ENCODE assay signal across 1 cellular context in the genomic region with DNA sequence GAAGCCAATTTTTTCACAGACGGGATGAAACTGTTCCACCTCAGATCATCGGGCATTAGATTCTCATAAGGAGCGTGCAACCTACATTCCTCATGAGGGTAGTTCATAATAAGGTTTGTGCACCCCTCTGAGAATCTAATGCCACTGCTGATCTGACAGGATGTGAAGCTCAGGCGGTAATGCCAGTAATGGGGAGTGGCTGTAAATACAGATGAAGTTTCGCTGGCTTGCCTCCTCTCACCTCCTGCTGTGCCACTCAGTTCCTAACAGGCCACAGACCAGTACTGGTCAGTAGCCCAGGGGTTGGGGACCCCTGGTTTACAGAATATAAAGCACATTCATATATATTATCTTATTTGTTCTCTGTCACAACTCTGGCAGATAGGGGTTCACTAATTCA.
TF ChIP-seq lines count a peak whose summit lies in the region.

No MANE protein-coding gene starts in this region.

TF ChIP-seq in GM23338, 12 proteins besides CTCF, POLR2A, EP300 and RAD21 (continued from another document):
- TF ChIP-seq, protein P1, sequence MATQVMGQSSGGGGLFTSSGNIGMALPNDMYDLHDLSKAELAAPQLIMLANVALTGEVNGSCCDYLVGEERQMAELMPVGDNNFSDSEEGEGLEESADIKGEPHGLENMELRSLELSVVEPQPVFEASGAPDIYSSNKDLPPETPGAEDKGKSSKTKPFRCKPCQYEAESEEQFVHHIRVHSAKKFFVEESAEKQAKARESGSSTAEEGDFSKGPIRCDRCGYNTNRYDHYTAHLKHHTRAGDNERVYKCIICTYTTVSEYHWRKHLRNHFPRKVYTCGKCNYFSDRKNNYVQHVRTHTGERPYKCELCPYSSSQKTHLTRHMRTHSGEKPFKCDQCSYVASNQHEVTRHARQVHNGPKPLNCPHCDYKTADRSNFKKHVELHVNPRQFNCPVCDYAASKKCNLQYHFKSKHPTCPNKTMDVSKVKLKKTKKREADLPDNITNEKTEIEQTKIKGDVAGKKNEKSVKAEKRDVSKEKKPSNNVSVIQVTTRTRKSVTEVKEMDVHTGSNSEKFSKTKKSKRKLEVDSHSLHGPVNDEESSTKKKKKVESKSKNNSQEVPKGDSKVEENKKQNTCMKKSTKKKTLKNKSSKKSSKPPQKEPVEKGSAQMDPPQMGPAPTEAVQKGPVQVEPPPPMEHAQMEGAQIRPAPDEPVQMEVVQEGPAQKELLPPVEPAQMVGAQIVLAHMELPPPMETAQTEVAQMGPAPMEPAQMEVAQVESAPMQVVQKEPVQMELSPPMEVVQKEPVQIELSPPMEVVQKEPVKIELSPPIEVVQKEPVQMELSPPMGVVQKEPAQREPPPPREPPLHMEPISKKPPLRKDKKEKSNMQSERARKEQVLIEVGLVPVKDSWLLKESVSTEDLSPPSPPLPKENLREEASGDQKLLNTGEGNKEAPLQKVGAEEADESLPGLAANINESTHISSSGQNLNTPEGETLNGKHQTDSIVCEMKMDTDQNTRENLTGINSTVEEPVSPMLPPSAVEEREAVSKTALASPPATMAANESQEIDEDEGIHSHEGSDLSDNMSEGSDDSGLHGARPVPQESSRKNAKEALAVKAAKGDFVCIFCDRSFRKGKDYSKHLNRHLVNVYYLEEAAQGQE (IDR thresholded peaks at IDR 0.05; ENCODE audit: unreplicated experiment) = no peak
- no peak for TF ChIP-seq ZNF331 (CRISPR knock-in tag; IDR thresholded peaks at IDR 0.05; ENCODE audit: low read depth)
- no peak for TF ChIP-seq CREB1 (CRISPR knock-in tag; IDR thresholded peaks at IDR 0.05; ENCODE audit: low read depth)
- TF ChIP-seq, protein P2, sequence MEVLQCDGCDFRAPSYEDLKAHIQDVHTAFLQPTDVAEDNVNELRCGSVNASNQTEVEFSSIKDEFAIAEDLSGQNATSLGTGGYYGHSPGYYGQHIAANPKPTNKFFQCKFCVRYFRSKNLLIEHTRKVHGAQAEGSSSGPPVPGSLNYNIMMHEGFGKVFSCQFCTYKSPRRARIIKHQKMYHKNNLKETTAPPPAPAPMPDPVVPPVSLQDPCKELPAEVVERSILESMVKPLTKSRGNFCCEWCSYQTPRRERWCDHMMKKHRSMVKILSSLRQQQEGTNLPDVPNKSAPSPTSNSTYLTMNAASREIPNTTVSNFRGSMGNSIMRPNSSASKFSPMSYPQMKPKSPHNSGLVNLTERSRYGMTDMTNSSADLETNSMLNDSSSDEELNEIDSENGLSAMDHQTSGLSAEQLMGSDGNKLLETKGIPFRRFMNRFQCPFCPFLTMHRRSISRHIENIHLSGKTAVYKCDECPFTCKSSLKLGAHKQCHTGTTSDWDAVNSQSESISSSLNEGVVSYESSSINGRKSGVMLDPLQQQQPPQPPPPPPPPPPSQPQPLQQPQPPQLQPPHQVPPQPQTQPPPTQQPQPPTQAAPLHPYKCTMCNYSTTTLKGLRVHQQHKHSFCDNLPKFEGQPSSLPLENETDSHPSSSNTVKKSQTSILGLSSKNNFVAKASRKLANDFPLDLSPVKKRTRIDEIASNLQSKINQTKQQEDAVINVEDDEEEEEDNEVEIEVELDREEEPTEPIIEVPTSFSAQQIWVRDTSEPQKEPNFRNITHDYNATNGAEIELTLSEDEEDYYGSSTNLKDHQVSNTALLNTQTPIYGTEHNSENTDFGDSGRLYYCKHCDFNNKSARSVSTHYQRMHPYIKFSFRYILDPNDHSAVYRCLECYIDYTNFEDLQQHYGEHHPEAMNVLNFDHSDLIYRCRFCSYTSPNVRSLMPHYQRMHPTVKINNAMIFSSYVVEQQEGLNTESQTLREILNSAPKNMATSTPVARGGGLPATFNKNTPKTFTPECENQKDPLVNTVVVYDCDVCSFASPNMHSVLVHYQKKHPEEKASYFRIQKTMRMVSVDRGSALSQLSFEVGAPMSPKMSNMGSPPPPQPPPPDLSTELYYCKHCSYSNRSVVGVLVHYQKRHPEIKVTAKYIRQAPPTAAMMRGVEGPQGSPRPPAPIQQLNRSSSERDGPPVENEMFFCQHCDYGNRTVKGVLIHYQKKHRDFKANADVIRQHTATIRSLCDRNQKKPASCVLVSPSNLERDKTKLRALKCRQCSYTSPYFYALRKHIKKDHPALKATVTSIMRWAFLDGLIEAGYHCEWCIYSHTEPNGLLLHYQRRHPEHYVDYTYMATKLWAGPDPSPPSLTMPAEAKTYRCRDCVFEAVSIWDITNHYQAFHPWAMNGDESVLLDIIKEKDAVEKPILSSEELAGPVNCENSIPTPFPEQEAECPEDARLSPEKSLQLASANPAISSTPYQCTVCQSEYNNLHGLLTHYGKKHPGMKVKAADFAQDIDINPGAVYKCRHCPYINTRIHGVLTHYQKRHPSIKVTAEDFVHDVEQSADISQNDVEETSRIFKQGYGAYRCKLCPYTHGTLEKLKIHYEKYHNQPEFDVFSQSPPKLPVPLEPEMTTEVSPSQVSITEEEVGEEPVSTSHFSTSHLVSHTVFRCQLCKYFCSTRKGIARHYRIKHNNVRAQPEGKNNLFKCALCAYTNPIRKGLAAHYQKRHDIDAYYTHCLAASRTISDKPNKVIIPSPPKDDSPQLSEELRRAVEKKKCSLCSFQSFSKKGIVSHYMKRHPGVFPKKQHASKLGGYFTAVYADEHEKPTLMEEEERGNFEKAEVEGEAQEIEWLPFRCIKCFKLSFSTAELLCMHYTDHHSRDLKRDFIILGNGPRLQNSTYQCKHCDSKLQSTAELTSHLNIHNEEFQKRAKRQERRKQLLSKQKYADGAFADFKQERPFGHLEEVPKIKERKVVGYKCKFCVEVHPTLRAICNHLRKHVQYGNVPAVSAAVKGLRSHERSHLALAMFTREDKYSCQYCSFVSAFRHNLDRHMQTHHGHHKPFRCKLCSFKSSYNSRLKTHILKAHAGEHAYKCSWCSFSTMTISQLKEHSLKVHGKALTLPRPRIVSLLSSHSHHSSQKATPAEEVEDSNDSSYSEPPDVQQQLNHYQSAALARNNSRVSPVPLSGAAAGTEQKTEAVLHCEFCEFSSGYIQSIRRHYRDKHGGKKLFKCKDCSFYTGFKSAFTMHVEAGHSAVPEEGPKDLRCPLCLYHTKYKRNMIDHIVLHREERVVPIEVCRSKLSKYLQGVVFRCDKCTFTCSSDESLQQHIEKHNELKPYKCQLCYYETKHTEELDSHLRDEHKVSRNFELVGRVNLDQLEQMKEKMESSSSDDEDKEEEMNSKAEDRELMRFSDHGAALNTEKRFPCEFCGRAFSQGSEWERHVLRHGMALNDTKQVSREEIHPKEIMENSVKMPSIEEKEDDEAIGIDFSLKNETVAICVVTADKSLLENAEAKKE (CRISPR knock-in tag; IDR thresholded peaks at IDR 0.05) = no peak
